In genomic region chr3:172038823-172039222, GRCh38 we compare ENCODE assay signal across 8 cellular contexts. TPM values are rescaled to one million over a fixed set of nuclear protein-coding genes. Genes with fewer than 3 reads are reported as not detected.
DNase-seq lines count a peak whose midpoint lies in the region; ATAC-seq, FAIRE-seq and TF ChIP-seq lines count a peak whose summit lies in the region.

No MANE protein-coding gene starts in this region.

- no peaks in the 10 kb centered on the region for H3K9me3 ChIP-seq in right cardiac atrium (ENCODE audit: control insufficient read depth, low read length)

- H3K4me1 Mint-ChIP-seq in T-helper 2 cell treated with Interferon-gamma antibody and Interleukin-4, amounts not matched to agents 5 μg/mL and 100 μg/mL, for 36 hours (ENCODE audit: low read depth) = peaks cover 17% of the 10 kb centered on the region
- peaks cover 46% of the 10 kb centered on the region for H3K4me1 Mint-ChIP-seq in WTC11
- H3K4me1 Mint-ChIP-seq in stimulated activated naive CD8-positive, alpha-beta T cell treated with anti-CD3 and anti-CD28 coated beads, Interleukin-15, amount 100 ng/mL, for 72 hours = peaks cover 22% of the 10 kb centered on the region

- TF ChIP-seq CTCF in WTC11 (IDR thresholded peaks at IDR 0.05) = no peak

- H3K4me1 ChIP-seq in right cardiac atrium (ENCODE audit: control insufficient read depth, insufficient read depth, low read length) = peaks cover 7% of the 10 kb centered on the region

- peak overlapping the region; percentile 97 for H3K4me3 Mint-ChIP-seq in T-helper 2 cell treated with Interferon-gamma antibody and Interleukin-4, amounts not matched to agents 5 μg/mL and 100 μg/mL, for 36 hours
- peak overlapping the region; percentile 81 for H3K4me3 Mint-ChIP-seq in WTC11
- peak overlapping the region; percentile 92 to 99 for H3K4me3 Mint-ChIP-seq in stimulated activated naive CD8-positive, alpha-beta T cell treated with anti-CD3 and anti-CD28 coated beads, Interleukin-15, amount 100 ng/mL, for 72 hours

- H3K27ac ChIP-seq in right cardiac atrium (ENCODE audit: low read length) = no peak overlapping the region

- no peaks in the 10 kb centered on the region for H3K27me3 ChIP-seq in right cardiac atrium (ENCODE audit: control insufficient read depth, insufficient read depth)

- CTCF ChIA-PET in WTC11 (lab: Charles Lee) = interaction anchor here (0.6 to 2.1 kb wide), 6 partner anchors 53 to 303 kb away, joined by 3 to 7 read pairs (median 4); no protein-coding TSS in a partner anchor

- intact Hi-C loops in right cardiac atrium (cut with DNase I) = loop anchor here in 2 of 4 donors (10.0 kb wide), 1 partner anchor 296 kb away; no protein-coding TSS in a partner anchor

- no peak overlapping the region for H3K27ac Mint-ChIP-seq in T-helper 2 cell treated with Interferon-gamma antibody and Interleukin-4, amounts not matched to agents 5 μg/mL and 100 μg/mL, for 36 hours
- H3K27ac Mint-ChIP-seq in WTC11 = peak overlapping the region; percentile 89
- peak overlapping the region in 1 of 2 donors; percentile 9 for H3K27ac Mint-ChIP-seq in stimulated activated naive CD8-positive, alpha-beta T cell treated with anti-CD3 and anti-CD28 coated beads, Interleukin-15, amount 100 ng/mL, for 72 hours

- H3K27me3 Mint-ChIP-seq in T-helper 2 cell treated with Interferon-gamma antibody and Interleukin-4, amounts not matched to agents 5 μg/mL and 100 μg/mL, for 36 hours (ENCODE audit: low read depth) = peaks cover 13% of the 10 kb centered on the region
- H3K27me3 Mint-ChIP-seq in WTC11 (ENCODE audit: low read depth) = no peaks in the 10 kb centered on the region
- peaks cover 8% of the 10 kb centered on the region for H3K27me3 Mint-ChIP-seq in stimulated activated naive CD8-positive, alpha-beta T cell treated with anti-CD3 and anti-CD28 coated beads, Interleukin-15, amount 100 ng/mL, for 72 hours

- peak; percentile 7; the same call in 1 of the 2 replicates for ATAC-seq in WTC11
- no peak for ATAC-seq in right cardiac atrium
- no peak for ATAC-seq in stimulated activated naive CD8-positive, alpha-beta T cell treated with anti-CD3 and anti-CD28 coated beads, Interleukin-15, amount 100 ng/mL, for 72 hours
- ATAC-seq in HG02973 (IDR thresholded peaks at IDR 0.05; ENCODE audit: unreplicated experiment) = no peak

- H3K4me3 ChIP-seq in right cardiac atrium (ENCODE audit: low read length) = peak overlapping the region; percentile 86

- peaks cover 2% of the 10 kb centered on the region for H3K36me3 Mint-ChIP-seq in T-helper 2 cell treated with Interferon-gamma antibody and Interleukin-4, amounts not matched to agents 5 μg/mL and 100 μg/mL, for 36 hours (ENCODE audit: low read depth)
- H3K36me3 Mint-ChIP-seq in WTC11 = no peaks in the 10 kb centered on the region

- no peak for FAIRE-seq in HTR-8/SVneo (lab: Jason Lieb, UNC)

- H3K9me3 Mint-ChIP-seq in T-helper 2 cell treated with Interferon-gamma antibody and Interleukin-4, amounts not matched to agents 5 μg/mL and 100 μg/mL, for 36 hours = no peaks in the 10 kb centered on the region
- H3K9me3 Mint-ChIP-seq in WTC11 = no peaks in the 10 kb centered on the region
- H3K9me3 Mint-ChIP-seq in stimulated activated naive CD8-positive, alpha-beta T cell treated with anti-CD3 and anti-CD28 coated beads, Interleukin-15, amount 100 ng/mL, for 72 hours = no peaks in the 10 kb centered on the region

- POLR2A ChIA-PET in WTC11 (lab: Charles Lee) = interaction anchor here (0.7 to 1.2 kb wide), 3 partner anchors 9 to 132 kb away, joined by 3 read pairs; no protein-coding TSS in a partner anchor

- WGBS in right cardiac atrium = 32% methylated on average over 7 of the region's 7 CpGs

- no peak for DNase-seq in T-helper 2 cell treated with Interferon-gamma antibody and Interleukin-4, amounts not matched to agents 5 μg/mL and 100 μg/mL, for 36 hours (ENCODE audit: low spot score)
- DNase-seq in T-helper 2 cell (no peak), WTC11 (ENCODE audit: low spot score) (no peak), right cardiac atrium (peak; percentile 47 to 66 (median 55)), occipital lobe (lab: John Stamatoyannopoulos, UW) (no peak), HTR-8/SVneo (ENCODE audit: insufficient read length, low spot score) (no peak)
- no peak for DNase-seq in stimulated activated naive CD8-positive, alpha-beta T cell treated with anti-CD3 and anti-CD28 coated beads, Interleukin-15, amount 100 ng/mL, for 72 hours

TF ChIP-seq in WTC11, 78 proteins besides CTCF, POLR2A, EP300 and RAD21:
- TF ChIP-seq, protein P1, sequence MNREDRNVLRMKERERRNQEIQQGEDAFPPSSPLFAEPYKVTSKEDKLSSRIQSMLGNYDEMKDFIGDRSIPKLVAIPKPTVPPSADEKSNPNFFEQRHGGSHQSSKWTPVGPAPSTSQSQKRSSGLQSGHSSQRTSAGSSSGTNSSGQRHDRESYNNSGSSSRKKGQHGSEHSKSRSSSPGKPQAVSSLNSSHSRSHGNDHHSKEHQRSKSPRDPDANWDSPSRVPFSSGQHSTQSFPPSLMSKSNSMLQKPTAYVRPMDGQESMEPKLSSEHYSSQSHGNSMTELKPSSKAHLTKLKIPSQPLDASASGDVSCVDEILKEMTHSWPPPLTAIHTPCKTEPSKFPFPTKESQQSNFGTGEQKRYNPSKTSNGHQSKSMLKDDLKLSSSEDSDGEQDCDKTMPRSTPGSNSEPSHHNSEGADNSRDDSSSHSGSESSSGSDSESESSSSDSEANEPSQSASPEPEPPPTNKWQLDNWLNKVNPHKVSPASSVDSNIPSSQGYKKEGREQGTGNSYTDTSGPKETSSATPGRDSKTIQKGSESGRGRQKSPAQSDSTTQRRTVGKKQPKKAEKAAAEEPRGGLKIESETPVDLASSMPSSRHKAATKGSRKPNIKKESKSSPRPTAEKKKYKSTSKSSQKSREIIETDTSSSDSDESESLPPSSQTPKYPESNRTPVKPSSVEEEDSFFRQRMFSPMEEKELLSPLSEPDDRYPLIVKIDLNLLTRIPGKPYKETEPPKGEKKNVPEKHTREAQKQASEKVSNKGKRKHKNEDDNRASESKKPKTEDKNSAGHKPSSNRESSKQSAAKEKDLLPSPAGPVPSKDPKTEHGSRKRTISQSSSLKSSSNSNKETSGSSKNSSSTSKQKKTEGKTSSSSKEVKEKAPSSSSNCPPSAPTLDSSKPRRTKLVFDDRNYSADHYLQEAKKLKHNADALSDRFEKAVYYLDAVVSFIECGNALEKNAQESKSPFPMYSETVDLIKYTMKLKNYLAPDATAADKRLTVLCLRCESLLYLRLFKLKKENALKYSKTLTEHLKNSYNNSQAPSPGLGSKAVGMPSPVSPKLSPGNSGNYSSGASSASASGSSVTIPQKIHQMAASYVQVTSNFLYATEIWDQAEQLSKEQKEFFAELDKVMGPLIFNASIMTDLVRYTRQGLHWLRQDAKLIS (CRISPR knock-in tag; IDR thresholded peaks at IDR 0.05; ENCODE audit: borderline replicate concordance) = no peak
- TF ChIP-seq ZNF121 (CRISPR knock-in tag; IDR thresholded peaks at IDR 0.05) = 0 out of 2 replicates have a peak, but pooled peaks have one; percentile 36
- TF ChIP-seq ZNF425 (CRISPR knock-in tag; conservative IDR thresholded peaks at IDR 0.05) = no peak

RNA-seq across cellular contexts. Expression of gene FNDC3B, which starts 0.6 kb away (rescaled TPM):
- total RNA-seq in WTC11 (2021) (40.7 to 44.5 TPM (median 42.8 TPM) in 3 replicates), right cardiac atrium (100 to 1,000 TPM in 1 of 4 donors, 10 to 100 TPM in 3; 82.9 to 117 (median 84.9) TPM), occipital lobe (19.3 TPM)
- polyA plus RNA-seq in right cardiac atrium = 15.8 TPM

Comparison
In these comparisons a context has a peak if more than half of its experiments do, and no peak if none do; other contexts are left out.
1. DNase-seq: peak in right cardiac atrium (3 of 3); none in T-helper 2 cell treated with Interferon-gamma antibody and Interleukin-4, amounts not matched to agents 5 μg/mL and 100 μg/mL, for 36 hours (single experiment), T-helper 2 cell (0 of 5), WTC11 (single experiment), stimulated activated naive CD8-positive, alpha-beta T cell treated with anti-CD3 and anti-CD28 coated beads, Interleukin-15, amount 100 ng/mL, for 72 hours (0 of 2), occipital lobe (single experiment) and HTR-8/SVneo (single experiment).
2. Peak in every context shown above with its lines, with median percentiles within 50 percentile points of each other: H3K4me3 Mint-ChIP-seq.